35 cellular contexts compared by ENCODE assay signal in the genomic region with DNA sequence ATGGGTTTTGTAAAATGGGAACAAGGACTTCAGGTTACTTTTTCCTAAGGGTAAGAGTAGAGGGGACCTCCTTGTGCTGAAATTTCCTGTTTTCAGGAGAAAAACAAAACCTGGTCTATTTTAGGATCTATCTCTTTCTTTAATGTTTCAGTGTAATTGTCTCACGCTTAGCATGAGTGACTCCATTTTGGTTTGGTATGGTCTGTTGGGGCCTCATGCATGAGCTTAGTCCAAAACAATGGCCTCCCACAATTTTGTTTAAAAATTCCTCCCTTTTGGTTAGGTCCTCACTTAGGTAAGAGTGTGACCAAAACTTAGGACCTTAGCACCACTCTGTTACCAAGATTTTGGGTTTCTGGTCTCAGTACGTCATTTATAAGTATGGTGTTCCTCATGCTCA.
"Had no signal": no experiment of that assay in that cellular context is flagged by ENCODE, and none has a peak within 500 bp of the region (broad histone marks: within the 10 kb centered on the region; RNA-seq: fewer than 3 reads in every experiment).

No MANE protein-coding gene starts in this region.

- H3K4me3 ChIP-seq: MG63 had no signal

- H3K4me2 ChIP-seq: KMS-11 had no signal

- DNase-seq: Karpas-422, Kasumi-1, MG63, MM.1S, MV-4-11, NCI-H1048, NCI-H1092, NCI-H1092 treated with DMSO at 0.1 percent for 48 hours, NCI-H1105, NCI-H1105 treated with DMSO at 0.1 percent for 48 hours, NCI-H1417, NCI-H1417 treated with DMSO at 0.1 percent for 48 hours, NCI-H1436, NCI-H1436 treated with DMSO at 0.1 percent for 48 hours, NCI-H146, NCI-H1694, NCI-H1694 treated with DMSO at 0.1 percent for 48 hours, NCI-H187, NCI-H187 treated with DMSO at 0.1 percent for 48 hours, NCI-H1930, NCI-H2029, NCI-H2029 treated with DMSO at 0.1 percent for 48 hours, NCI-H2081, NCI-H2081 treated with DMSO at 0.1 percent for 48 hours, NCI-H2107, NCI-H2171, NCI-H2171 treated with DMSO at 0.1 percent for 48 hours, NCI-H2227 treated with DMSO at 0.1 percent for 48 hours, NCI-H226, NCI-H345, NCI-H446, NCI-H446 treated with DMSO at 0.1 percent for 48 hours, NCI-H510A, NCI-H510A treated with DMSO at 0.1 percent for 48 hours had no signal

- H3K9me3 ChIP-seq: MG63 had no signal

- H3K27me3 ChIP-seq: MG63 had no signal

- H3K27ac ChIP-seq: KMS-11 had no signal

- H3K9ac ChIP-seq: KMS-11 had no signal
